ENCODE assay signal across 7 cellular contexts in genomic region chr15:40941528-40942336, GRCh38.
A peak's percentile ranks its signal among the peaks of the same experiment; 100 is the strongest.
DNase-seq lines count a peak whose midpoint lies in the region; ATAC-seq and TF ChIP-seq lines count a peak whose summit lies in the region.

No MANE protein-coding gene starts in this region.

- ATAC-seq in HG02588 (IDR thresholded peaks at IDR 0.05; ENCODE audit: unreplicated experiment) = peak; percentile 75

- H3K4me3 ChIP-seq in WERI-Rb-1 (ENCODE audit: low read depth, low read length) = peak overlapping the region; percentile 60

- H3K27me3 ChIP-seq in WERI-Rb-1 (ENCODE audit: insufficient read depth, low read depth, severe bottlenecking) = no peaks in the 10 kb centered on the region

- TF ChIP-seq CTCF in GM13977 (IDR thresholded peaks at IDR 0.05; ENCODE audit: extremely low read depth, insufficient read depth, missing control alignments) (peak; percentile 90), WERI-Rb-1 (IDR thresholded peaks at IDR 0.05; ENCODE audit: low read depth, low read length) (peak; percentile 58)

- H3K9me3 ChIP-seq in WERI-Rb-1 (ENCODE audit: severe bottlenecking) = no peaks in the 10 kb centered on the region

- DNase-seq in GM13977 (ENCODE audit: low spot score) = peak; percentile 95
- peak; percentile 61 for DNase-seq in NCI-H1105 (lab: John Stamatoyannopoulos, UW)
- peak; percentile 76 for DNase-seq in WERI-Rb-1
- DNase-seq in central memory CD4-positive, alpha-beta T cell = peak; percentile 67
- peak; percentile 86 for DNase-seq in islet precursor cell
- DNase-seq in stimulated activated CD4-positive, alpha-beta T cell treated with anti-CD3 and anti-CD28 coated beads, Interleukin-12 subunit alpha, Interleukin-12 subunit beta, amount 100 ng/mL, for 48 hours (ENCODE audit: low read depth in 2 of 3, low spot score in 1 of 3) = peak; percentile 33 to 60 (median 42)

- H3K27ac ChIP-seq in WERI-Rb-1 = peak overlapping the region; percentile 75

- peaks cover 3% of the 10 kb centered on the region for H3K36me3 ChIP-seq in WERI-Rb-1

- in situ Hi-C loops in GM13977 (cut with MboI; ENCODE audit: low pct_unique_long_range_greater_than_20kb, low sequenced_read_pairs, unreplicated experiment) = no loop called here

Comparison
In these comparisons a context has a peak if more than half of its experiments do, and no peak if none do; other contexts are left out.
1. Peak in every context shown above with its lines: DNase-seq, ATAC-seq, H3K4me3 ChIP-seq and H3K27ac ChIP-seq.
2. DNase-seq: peak in every context shown above with its lines; median percentile 95 in GM13977; 86 in islet precursor cell; 76 in WERI-Rb-1; 67 in central memory CD4-positive, alpha-beta T cell; 61 in NCI-H1105; 42 in stimulated activated CD4-positive, alpha-beta T cell treated with anti-CD3 and anti-CD28 coated beads, Interleukin-12 subunit alpha, Interleukin-12 subunit beta, amount 100 ng/mL, for 48 hours.